ENCODE assay signal across 8 cellular contexts in the genomic region with DNA sequence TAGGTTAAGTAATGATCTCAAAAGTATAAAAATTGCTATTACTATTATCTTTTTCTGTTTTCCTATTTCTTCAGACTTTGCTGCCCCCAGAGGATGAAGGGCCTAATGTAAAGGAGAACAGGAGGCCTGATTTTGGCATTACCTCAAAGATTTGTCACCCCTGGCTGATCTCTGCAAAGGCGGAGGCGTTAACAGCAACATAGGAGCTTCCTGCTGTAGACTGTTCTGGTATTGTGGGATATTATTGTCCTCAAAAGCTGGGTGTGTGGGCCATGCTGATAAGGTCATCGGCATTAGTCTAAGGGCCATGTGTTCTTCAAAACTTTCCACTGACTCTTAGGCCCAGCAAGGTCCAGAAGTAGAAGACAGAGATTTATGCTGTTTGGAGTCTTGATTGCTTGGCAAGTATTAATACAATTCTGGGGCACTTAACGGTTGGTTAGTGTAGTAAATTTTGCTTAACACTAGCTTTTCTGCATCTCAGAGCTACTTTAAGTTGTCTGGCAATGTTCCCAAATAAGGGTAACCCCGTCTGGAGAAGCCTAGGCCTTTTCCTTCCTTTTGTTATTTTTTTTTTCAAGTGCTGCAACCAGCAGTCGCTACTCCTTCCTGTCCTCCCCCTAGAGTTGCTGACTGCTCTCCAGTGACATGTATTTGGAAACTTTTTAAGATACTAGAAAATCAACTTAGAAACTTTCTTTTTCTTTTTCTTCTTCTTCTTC. TPM values are rescaled to one million over a fixed set of nuclear protein-coding genes. Genes with fewer than 3 reads are reported as not detected.
DNase-seq lines count a peak whose midpoint lies in the region; ATAC-seq and TF ChIP-seq lines count a peak whose summit lies in the region.

No MANE protein-coding gene starts in this region.

- H3K4me3 Mint-ChIP-seq in stimulated activated naive B cell treated with anti-CD40 and anti-IgM and Interleukin-4, amounts not matched to agents 10 μg/mL and 1 μg/mL and 100 μg/mL, for 72 hours: peak overlapping the region; percentile 83 to 89
- no peak overlapping the region for H3K4me3 Mint-ChIP-seq in activated CD4-positive, alpha-beta memory T cell treated with anti-CD3 and anti-CD28 coated beads, Interleukin-2, amount 10 ng/mL, durations not matched to agents 7 days and 5 days

- DNase-seq in GM13976 (ENCODE audit: low spot score) (peak; percentile 49), SHP77 (lab: John Stamatoyannopoulos, UW) (peak; percentile 35 to 44), right atrium auricular region (ENCODE audit: low spot score) (peak; percentile 72), GM19238 (ENCODE audit: insufficient read length, low spot score) (no peak)
- DNase-seq in stimulated activated naive B cell treated with anti-CD40 and anti-IgM and Interleukin-4, amounts not matched to agents 10 μg/mL and 1 μg/mL and 100 μg/mL, for 72 hours: peak; percentile 70
- DNase-seq in activated naive CD4-positive, alpha-beta T cell treated with anti-CD3 and anti-CD28 coated beads, Interleukin-2, amount 50 U/mL, for 16 hours: no peak
- no peak for DNase-seq in activated CD4-positive, alpha-beta memory T cell treated with anti-CD3 and anti-CD28 coated beads, Interleukin-2, amount 10 ng/mL, durations not matched to agents 7 days and 5 days

- H3K4me1 Mint-ChIP-seq in stimulated activated naive B cell treated with anti-CD40 and anti-IgM and Interleukin-4, amounts not matched to agents 10 μg/mL and 1 μg/mL and 100 μg/mL, for 72 hours: peaks cover 20 to 62% of the 10 kb centered on the region in 2 donors
- peaks cover 11% of the 10 kb centered on the region for H3K4me1 Mint-ChIP-seq in activated CD4-positive, alpha-beta memory T cell treated with anti-CD3 and anti-CD28 coated beads, Interleukin-2, amount 10 ng/mL, durations not matched to agents 7 days and 5 days

- H3K9me3 Mint-ChIP-seq in stimulated activated naive B cell treated with anti-CD40 and anti-IgM and Interleukin-4, amounts not matched to agents 10 μg/mL and 1 μg/mL and 100 μg/mL, for 72 hours: peaks cover 6 to 7% of the 10 kb centered on the region in 2 donors
- peaks cover 3% of the 10 kb centered on the region for H3K9me3 Mint-ChIP-seq in activated CD4-positive, alpha-beta memory T cell treated with anti-CD3 and anti-CD28 coated beads, Interleukin-2, amount 10 ng/mL, durations not matched to agents 7 days and 5 days

- H3K9me3 ChIP-seq in right atrium auricular region: no peaks in the 10 kb centered on the region

- H3K4me1 ChIP-seq in right atrium auricular region: peaks cover 0 to 9% of the 10 kb centered on the region in 2 donors

- H3K27me3 ChIP-seq in right atrium auricular region: no peaks in the 10 kb centered on the region

- in situ Hi-C loops in GM13976 (cut with MboI; ENCODE audit: low sequenced_read_pairs, unreplicated experiment): no loop called here

- H3K27ac Mint-ChIP-seq in stimulated activated naive B cell treated with anti-CD40 and anti-IgM and Interleukin-4, amounts not matched to agents 10 μg/mL and 1 μg/mL and 100 μg/mL, for 72 hours: peak overlapping the region; percentile 89
- H3K27ac Mint-ChIP-seq in activated CD4-positive, alpha-beta memory T cell treated with anti-CD3 and anti-CD28 coated beads, Interleukin-2, amount 10 ng/mL, durations not matched to agents 7 days and 5 days: no peak overlapping the region

- H3K4me3 ChIP-seq in right atrium auricular region: no peak overlapping the region

- POLR2A ChIA-PET in activated CD4-positive, alpha-beta memory T cell treated with anti-CD3 and anti-CD28 coated beads, Interleukin-2, amount 10 ng/mL, durations not matched to agents 7 days and 5 days (lab: Charles Lee): no interaction called here

- CTCF ChIA-PET in activated CD4-positive, alpha-beta memory T cell treated with anti-CD3 and anti-CD28 coated beads, Interleukin-2, amount 10 ng/mL, durations not matched to agents 7 days and 5 days (lab: Charles Lee): interaction anchor here (0.6 to 0.9 kb wide), 2 partner anchors 48 to 108 kb away, joined by 3 read pairs; partner anchors contain the start of gene TCTN3

- TF ChIP-seq CTCF in GM13976 (IDR thresholded peaks at IDR 0.05; ENCODE audit: borderline replicate concordance, control extremely low read depth, extremely low read depth, insufficient read depth, missing control alignments) (peak; percentile 19), right atrium auricular region (IDR thresholded peaks at IDR 0.05) (no peak)

- H3K36me3 ChIP-seq in right atrium auricular region: no peaks in the 10 kb centered on the region

- H3K36me3 Mint-ChIP-seq in stimulated activated naive B cell treated with anti-CD40 and anti-IgM and Interleukin-4, amounts not matched to agents 10 μg/mL and 1 μg/mL and 100 μg/mL, for 72 hours: peaks cover 16 to 20% of the 10 kb centered on the region in 2 donors
- no peaks in the 10 kb centered on the region for H3K36me3 Mint-ChIP-seq in activated CD4-positive, alpha-beta memory T cell treated with anti-CD3 and anti-CD28 coated beads, Interleukin-2, amount 10 ng/mL, durations not matched to agents 7 days and 5 days (ENCODE audit: low read depth)

- no peaks in the 10 kb centered on the region for H3K27me3 Mint-ChIP-seq in stimulated activated naive B cell treated with anti-CD40 and anti-IgM and Interleukin-4, amounts not matched to agents 10 μg/mL and 1 μg/mL and 100 μg/mL, for 72 hours
- peaks cover 8% of the 10 kb centered on the region for H3K27me3 Mint-ChIP-seq in activated CD4-positive, alpha-beta memory T cell treated with anti-CD3 and anti-CD28 coated beads, Interleukin-2, amount 10 ng/mL, durations not matched to agents 7 days and 5 days

- H3K27ac ChIP-seq in right atrium auricular region: peak overlapping the region; percentile 35 to 52

- ATAC-seq in GM21786 (IDR thresholded peaks at IDR 0.05; ENCODE audit: unreplicated experiment): peak; percentile 68
- peak; percentile 92 to 94 for ATAC-seq in stimulated activated naive B cell treated with anti-CD40 and anti-IgM and Interleukin-4, amounts not matched to agents 10 μg/mL and 1 μg/mL and 100 μg/mL, for 72 hours (replicated peaks)

RNA-seq across cellular contexts. Expression of gene ENTPD1, which starts 14.0 kb away (rescaled TPM):
- total RNA-seq in right atrium auricular region: 10 to 100 TPM; 12.3 to 15.0 TPM
- total RNA-seq in activated CD4-positive, alpha-beta memory T cell treated with anti-CD3 and anti-CD28 coated beads, Interleukin-2, amount 10 ng/mL, durations not matched to agents 7 days and 5 days: 10 to 100 TPM; 29.7 to 33.3 TPM

RNA-seq across cellular contexts. Expression of gene TCTN3, which starts 48.2 kb away (rescaled TPM):
- total RNA-seq in right atrium auricular region: 10 to 100 TPM; 14.1 to 15.6 TPM
- total RNA-seq in activated CD4-positive, alpha-beta memory T cell treated with anti-CD3 and anti-CD28 coated beads, Interleukin-2, amount 10 ng/mL, durations not matched to agents 7 days and 5 days: 10 to 100 TPM; 26.2 to 28.5 TPM

Comparison
In these comparisons a context has a peak if more than half of its experiments do, and no peak if none do; other contexts are left out.
1. DNase-seq: peak in GM13976 (single experiment), SHP77 (2 of 2), right atrium auricular region (single experiment) and stimulated activated naive B cell treated with anti-CD40 and anti-IgM and Interleukin-4, amounts not matched to agents 10 μg/mL and 1 μg/mL and 100 μg/mL, for 72 hours (single experiment); none in activated naive CD4-positive, alpha-beta T cell treated with anti-CD3 and anti-CD28 coated beads, Interleukin-2, amount 50 U/mL, for 16 hours (single experiment), activated CD4-positive, alpha-beta memory T cell treated with anti-CD3 and anti-CD28 coated beads, Interleukin-2, amount 10 ng/mL, durations not matched to agents 7 days and 5 days (single experiment) and GM19238 (single experiment).